In the genomic region with DNA sequence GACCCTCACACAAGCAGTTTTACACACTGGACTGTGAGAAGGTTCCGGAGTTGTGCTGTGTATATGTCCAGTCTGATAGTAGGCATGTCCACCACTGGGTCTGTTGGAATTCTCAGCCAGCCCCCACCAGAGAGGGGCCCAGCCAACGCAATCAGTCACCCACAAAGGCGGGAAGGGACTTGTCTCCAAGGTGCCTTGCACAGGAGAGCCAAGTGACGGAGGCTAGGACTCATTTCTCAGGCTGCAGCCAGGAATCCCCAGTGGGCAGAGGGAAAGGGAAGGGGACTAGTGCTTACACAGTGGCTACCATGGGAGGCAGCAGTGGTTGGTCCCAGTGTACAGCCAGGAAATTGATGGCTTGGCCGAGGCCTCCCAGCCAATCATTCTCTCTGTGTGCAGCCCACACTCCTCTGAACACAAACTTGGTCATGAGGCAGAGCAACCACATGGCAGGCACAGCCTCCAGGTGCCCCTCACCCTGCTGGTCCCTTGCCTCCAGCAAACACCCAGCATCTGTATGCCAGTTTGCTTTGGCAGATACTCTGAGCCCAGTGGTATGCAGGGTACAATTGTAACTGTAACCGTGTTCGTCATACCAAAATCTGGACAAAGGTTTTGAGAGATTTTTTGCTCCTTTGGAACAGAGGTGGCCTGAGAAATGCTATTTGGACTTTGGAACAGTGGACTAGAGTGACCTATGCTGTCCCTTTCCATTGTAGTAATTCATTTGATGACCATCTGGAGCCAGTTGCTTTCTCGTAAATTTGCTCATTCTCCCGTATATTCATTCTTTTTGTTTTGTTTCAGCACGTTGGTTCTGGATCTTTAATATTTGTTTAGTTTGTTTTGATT, we compare ENCODE assay signal across 1 cellular context.
TF ChIP-seq lines count a peak whose summit lies in the region.

No MANE protein-coding gene starts in this region.

TF ChIP-seq in HepG2, 621 proteins besides CTCF, POLR2A, EP300 and RAD21 (continued from another document and continues in another):
- TF ChIP-seq, protein P1, sequence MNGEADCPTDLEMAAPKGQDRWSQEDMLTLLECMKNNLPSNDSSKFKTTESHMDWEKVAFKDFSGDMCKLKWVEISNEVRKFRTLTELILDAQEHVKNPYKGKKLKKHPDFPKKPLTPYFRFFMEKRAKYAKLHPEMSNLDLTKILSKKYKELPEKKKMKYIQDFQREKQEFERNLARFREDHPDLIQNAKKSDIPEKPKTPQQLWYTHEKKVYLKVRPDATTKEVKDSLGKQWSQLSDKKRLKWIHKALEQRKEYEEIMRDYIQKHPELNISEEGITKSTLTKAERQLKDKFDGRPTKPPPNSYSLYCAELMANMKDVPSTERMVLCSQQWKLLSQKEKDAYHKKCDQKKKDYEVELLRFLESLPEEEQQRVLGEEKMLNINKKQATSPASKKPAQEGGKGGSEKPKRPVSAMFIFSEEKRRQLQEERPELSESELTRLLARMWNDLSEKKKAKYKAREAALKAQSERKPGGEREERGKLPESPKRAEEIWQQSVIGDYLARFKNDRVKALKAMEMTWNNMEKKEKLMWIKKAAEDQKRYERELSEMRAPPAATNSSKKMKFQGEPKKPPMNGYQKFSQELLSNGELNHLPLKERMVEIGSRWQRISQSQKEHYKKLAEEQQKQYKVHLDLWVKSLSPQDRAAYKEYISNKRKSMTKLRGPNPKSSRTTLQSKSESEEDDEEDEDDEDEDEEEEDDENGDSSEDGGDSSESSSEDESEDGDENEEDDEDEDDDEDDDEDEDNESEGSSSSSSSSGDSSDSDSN (CRISPR knock-in tag; IDR thresholded peaks at IDR 0.05): peak; percentile 50; the same call in 1 of the 2 replicates
- TF ChIP-seq ZEB1 (IDR thresholded peaks at IDR 0.05; ENCODE audit: insufficient replicate concordance, low read depth) (peak; percentile 14), AGO1 (IDR thresholded peaks at IDR 0.05; ENCODE audit: low read depth, low read length, poor library complexity, severe bottlenecking) (no peak), ZFY (CRISPR knock-in tag; IDR thresholded peaks at IDR 0.05) (0 out of 2 replicates have a peak, but pooled peaks have one; percentile 26), ZNF569 (CRISPR knock-in tag; IDR thresholded peaks at IDR 0.05; ENCODE audit: borderline replicate concordance) (no peak), ISL2 (CRISPR knock-in tag; IDR thresholded peaks at IDR 0.05) (peak; percentile 65), ZNF282 (IDR thresholded peaks at IDR 0.05; ENCODE audit: partially characterized antibody) (no peak), ZNF75D (CRISPR knock-in tag; IDR thresholded peaks at IDR 0.05; ENCODE audit: borderline replicate concordance) (no peak), HHEX (CRISPR knock-in tag; IDR thresholded peaks at IDR 0.05) (peak; percentile 32; the same call in 1 of the 2 replicates), NR1H2 (CRISPR knock-in tag; IDR thresholded peaks at IDR 0.05; ENCODE audit: borderline replicate concordance, low read depth) (no peak), CREB1 (IDR thresholded peaks at IDR 0.05) (peak; percentile 65), CREB1 (CRISPR knock-in tag; IDR thresholded peaks at IDR 0.05) (no peak), MED13 (CRISPR knock-in tag; IDR thresholded peaks at IDR 0.05) (no peak), ZNF468 (CRISPR knock-in tag; IDR thresholded peaks at IDR 0.05) (0 out of 2 replicates have a peak, but pooled peaks have one; percentile 77), ZNF83 (CRISPR knock-in tag; IDR thresholded peaks at IDR 0.05; ENCODE audit: borderline replicate concordance) (no peak), CBX1 (IDR thresholded peaks at IDR 0.05; ENCODE audit: low read depth) (no peak), ZSCAN9 (CRISPR knock-in tag; IDR thresholded peaks at IDR 0.05; ENCODE audit: borderline replicate concordance) (peak; percentile 93), ZNF263 (CRISPR knock-in tag; IDR thresholded peaks at IDR 0.05) (0 out of 2 replicates have a peak, but pooled peaks have one; percentile 40), PHB2 (IDR thresholded peaks at IDR 0.05; ENCODE audit: partially characterized antibody) (no peak)
- TF ChIP-seq, protein P2, sequence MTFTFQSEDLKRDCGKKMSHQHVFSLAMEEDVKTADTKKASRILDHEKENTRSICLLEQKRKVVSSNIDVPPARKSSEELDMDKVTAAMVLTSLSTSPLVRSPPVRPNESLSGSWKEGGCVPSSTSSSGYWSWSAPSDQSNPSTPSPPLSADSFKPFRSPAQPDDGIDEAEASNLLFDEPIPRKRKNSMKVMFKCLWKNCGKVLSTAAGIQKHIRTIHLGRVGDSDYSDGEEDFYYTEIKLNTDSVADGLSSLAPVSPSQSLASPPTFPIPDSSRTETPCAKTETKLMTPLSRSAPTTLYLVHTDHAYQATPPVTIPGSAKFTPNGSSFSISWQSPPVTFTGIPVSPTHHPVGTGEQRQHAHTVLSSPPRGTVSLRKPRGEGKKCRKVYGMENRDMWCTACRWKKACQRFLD (CRISPR knock-in tag; IDR thresholded peaks at IDR 0.05; ENCODE audit: borderline replicate concordance): peak; percentile 76; the same call in 1 of the 2 replicates
- TF ChIP-seq, protein P3, sequence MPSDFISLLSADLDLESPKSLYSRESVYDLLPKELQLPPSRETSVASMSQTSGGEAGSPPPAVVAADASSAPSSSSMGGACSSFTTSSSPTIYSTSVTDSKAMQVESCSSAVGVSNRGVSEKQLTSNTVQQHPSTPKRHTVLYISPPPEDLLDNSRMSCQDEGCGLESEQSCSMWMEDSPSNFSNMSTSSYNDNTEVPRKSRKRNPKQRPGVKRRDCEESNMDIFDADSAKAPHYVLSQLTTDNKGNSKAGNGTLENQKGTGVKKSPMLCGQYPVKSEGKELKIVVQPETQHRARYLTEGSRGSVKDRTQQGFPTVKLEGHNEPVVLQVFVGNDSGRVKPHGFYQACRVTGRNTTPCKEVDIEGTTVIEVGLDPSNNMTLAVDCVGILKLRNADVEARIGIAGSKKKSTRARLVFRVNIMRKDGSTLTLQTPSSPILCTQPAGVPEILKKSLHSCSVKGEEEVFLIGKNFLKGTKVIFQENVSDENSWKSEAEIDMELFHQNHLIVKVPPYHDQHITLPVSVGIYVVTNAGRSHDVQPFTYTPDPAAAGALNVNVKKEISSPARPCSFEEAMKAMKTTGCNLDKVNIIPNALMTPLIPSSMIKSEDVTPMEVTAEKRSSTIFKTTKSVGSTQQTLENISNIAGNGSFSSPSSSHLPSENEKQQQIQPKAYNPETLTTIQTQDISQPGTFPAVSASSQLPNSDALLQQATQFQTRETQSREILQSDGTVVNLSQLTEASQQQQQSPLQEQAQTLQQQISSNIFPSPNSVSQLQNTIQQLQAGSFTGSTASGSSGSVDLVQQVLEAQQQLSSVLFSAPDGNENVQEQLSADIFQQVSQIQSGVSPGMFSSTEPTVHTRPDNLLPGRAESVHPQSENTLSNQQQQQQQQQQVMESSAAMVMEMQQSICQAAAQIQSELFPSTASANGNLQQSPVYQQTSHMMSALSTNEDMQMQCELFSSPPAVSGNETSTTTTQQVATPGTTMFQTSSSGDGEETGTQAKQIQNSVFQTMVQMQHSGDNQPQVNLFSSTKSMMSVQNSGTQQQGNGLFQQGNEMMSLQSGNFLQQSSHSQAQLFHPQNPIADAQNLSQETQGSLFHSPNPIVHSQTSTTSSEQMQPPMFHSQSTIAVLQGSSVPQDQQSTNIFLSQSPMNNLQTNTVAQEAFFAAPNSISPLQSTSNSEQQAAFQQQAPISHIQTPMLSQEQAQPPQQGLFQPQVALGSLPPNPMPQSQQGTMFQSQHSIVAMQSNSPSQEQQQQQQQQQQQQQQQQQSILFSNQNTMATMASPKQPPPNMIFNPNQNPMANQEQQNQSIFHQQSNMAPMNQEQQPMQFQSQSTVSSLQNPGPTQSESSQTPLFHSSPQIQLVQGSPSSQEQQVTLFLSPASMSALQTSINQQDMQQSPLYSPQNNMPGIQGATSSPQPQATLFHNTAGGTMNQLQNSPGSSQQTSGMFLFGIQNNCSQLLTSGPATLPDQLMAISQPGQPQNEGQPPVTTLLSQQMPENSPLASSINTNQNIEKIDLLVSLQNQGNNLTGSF (CRISPR knock-in tag; IDR thresholded peaks at IDR 0.05): no peak
- TF ChIP-seq, protein P4, sequence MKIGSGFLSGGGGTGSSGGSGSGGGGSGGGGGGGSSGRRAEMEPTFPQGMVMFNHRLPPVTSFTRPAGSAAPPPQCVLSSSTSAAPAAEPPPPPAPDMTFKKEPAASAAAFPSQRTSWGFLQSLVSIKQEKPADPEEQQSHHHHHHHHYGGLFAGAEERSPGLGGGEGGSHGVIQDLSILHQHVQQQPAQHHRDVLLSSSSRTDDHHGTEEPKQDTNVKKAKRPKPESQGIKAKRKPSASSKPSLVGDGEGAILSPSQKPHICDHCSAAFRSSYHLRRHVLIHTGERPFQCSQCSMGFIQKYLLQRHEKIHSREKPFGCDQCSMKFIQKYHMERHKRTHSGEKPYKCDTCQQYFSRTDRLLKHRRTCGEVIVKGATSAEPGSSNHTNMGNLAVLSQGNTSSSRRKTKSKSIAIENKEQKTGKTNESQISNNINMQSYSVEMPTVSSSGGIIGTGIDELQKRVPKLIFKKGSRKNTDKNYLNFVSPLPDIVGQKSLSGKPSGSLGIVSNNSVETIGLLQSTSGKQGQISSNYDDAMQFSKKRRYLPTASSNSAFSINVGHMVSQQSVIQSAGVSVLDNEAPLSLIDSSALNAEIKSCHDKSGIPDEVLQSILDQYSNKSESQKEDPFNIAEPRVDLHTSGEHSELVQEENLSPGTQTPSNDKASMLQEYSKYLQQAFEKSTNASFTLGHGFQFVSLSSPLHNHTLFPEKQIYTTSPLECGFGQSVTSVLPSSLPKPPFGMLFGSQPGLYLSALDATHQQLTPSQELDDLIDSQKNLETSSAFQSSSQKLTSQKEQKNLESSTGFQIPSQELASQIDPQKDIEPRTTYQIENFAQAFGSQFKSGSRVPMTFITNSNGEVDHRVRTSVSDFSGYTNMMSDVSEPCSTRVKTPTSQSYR (CRISPR knock-in tag; IDR thresholded peaks at IDR 0.05; ENCODE audit: borderline replicate concordance): peak; percentile 64; the same call in 1 of the 2 replicates
- TF ChIP-seq, protein P5, sequence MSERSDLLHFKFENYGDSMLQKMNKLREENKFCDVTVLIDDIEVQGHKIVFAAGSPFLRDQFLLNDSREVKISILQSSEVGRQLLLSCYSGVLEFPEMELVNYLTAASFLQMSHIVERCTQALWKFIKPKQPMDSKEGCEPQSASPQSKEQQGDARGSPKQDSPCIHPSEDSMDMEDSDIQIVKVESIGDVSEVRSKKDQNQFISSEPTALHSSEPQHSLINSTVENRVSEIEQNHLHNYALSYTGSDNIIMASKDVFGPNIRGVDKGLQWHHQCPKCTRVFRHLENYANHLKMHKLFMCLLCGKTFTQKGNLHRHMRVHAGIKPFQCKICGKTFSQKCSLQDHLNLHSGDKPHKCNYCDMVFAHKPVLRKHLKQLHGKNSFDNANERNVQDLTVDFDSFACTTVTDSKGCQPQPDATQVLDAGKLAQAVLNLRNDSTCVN (CRISPR knock-in tag; IDR thresholded peaks at IDR 0.05; ENCODE audit: borderline replicate concordance): peak; percentile 92
- TF ChIP-seq, protein P6, sequence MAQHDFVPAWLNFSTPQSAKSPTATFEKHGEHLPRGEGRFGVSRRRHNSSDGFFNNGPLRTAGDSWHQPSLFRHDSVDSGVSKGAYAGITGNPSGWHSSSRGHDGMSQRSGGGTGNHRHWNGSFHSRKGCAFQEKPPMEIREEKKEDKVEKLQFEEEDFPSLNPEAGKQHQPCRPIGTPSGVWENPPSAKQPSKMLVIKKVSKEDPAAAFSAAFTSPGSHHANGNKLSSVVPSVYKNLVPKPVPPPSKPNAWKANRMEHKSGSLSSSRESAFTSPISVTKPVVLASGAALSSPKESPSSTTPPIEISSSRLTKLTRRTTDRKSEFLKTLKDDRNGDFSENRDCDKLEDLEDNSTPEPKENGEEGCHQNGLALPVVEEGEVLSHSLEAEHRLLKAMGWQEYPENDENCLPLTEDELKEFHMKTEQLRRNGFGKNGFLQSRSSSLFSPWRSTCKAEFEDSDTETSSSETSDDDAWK (CRISPR knock-in tag; IDR thresholded peaks at IDR 0.05): no peak
- TF ChIP-seq, protein P7, sequence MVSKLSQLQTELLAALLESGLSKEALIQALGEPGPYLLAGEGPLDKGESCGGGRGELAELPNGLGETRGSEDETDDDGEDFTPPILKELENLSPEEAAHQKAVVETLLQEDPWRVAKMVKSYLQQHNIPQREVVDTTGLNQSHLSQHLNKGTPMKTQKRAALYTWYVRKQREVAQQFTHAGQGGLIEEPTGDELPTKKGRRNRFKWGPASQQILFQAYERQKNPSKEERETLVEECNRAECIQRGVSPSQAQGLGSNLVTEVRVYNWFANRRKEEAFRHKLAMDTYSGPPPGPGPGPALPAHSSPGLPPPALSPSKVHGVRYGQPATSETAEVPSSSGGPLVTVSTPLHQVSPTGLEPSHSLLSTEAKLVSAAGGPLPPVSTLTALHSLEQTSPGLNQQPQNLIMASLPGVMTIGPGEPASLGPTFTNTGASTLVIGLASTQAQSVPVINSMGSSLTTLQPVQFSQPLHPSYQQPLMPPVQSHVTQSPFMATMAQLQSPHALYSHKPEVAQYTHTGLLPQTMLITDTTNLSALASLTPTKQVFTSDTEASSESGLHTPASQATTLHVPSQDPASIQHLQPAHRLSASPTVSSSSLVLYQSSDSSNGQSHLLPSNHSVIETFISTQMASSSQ (IDR thresholded peaks at IDR 0.05; ENCODE audit: low read depth): peak; percentile 62
- TF ChIP-seq, protein P7 (CRISPR knock-in tag; IDR thresholded peaks at IDR 0.05; ENCODE audit: borderline replicate concordance): peak; percentile 57; the same call in 1 of the 2 replicates
